In the genomic region with DNA sequence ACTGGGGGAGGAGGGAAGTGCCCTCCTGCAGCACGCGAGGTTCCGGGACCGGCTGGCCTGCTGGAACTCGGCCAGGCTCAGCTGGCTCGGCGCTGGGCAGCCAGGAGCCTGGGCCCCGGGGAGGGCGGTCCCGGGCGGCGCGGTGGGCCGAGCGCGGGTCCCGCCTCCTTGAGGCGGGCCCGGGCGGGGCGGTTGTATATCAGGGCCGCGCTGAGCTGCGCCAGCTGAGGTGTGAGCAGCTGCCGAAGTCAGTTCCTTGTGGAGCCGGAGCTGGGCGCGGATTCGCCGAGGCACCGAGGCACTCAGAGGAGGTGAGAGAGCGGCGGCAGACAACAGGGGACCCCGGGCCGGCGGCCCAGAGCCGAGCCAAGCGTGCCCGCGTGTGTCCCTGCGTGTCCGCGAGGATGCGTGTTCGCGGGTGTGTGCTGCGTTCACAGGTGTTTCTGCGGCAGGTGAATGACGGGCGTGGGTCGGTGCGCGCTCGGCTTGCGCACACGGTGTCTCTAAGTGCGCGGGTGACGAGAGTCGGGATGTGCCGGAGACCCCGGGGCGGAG, we compare ENCODE assay signal across 9 cellular contexts. TPM values are rescaled to one million over a fixed set of nuclear protein-coding genes. Genes with fewer than 3 reads are reported as not detected.
DNase-seq lines count a peak whose midpoint lies in the region; ATAC-seq, FAIRE-seq and TF ChIP-seq lines count a peak whose summit lies in the region.
"Had no signal": no experiment of that assay in that cellular context is flagged by ENCODE, and none has a peak within 500 bp of the region (broad histone marks: within the 10 kb centered on the region; RNA-seq: fewer than 3 reads in every experiment).

A gene (plus strand): TSS at position 227 of the 555 bp plus-strand sequence. CDS start 5,388 bp downstream, outside the sequence.

- H3K9ac ChIP-seq in kidney (ENCODE audit: low read length in 2 of 2), result peak within 1 kb of the TSS; percentile 97 to 98

- ATAC-seq in HG03159 (IDR thresholded peaks at IDR 0.05; ENCODE audit: unreplicated experiment), result peak; percentile 55
- peak; percentile 64 to 66 for ATAC-seq in activated CD4-positive, CD25-positive, alpha-beta regulatory T cell treated with anti-CD3 and anti-CD28 coated beads, Interleukin-2, amount 50 U/mL, for 24 hours

- peak; percentile 81 for DNase-seq in SIG-M5 treated with dmso at 0.1 percent for 504 hours (lab: John Stamatoyannopoulos, UW; ENCODE audit: unreplicated experiment)
- no peak for DNase-seq in SIG-M5 (lab: John Stamatoyannopoulos, UW)
- DNase-seq in NCI-H226, result peak; percentile 92
- peak; percentile 69 for DNase-seq in cerebellar cortex (ENCODE audit: low spot score)
- DNase-seq in kidney, result peak; percentile 97
- peak; percentile 49 to 69 for DNase-seq in stimulated activated CD4-positive, alpha-beta T cell treated with anti-CD3 and anti-CD28 coated beads, Interleukin-15, amount 100 ng/mL, for 1 hour (ENCODE audit: low read depth in 1 of 2, low spot score in 1 of 2)

- intact Hi-C loops in kidney (cut with DNase I), result no loop called here

- peak; percentile 6 for TF ChIP-seq CTCF in kidney (IDR thresholded peaks at IDR 0.05; ENCODE audit: borderline replicate concordance, extremely low read depth, insufficient read depth)

- FAIRE-seq in kidney (lab: Jason Lieb, UNC), result no peak
- FAIRE-seq: A204.1 had no signal

- H3K4me1 ChIP-seq in kidney (ENCODE audit: control insufficient read depth in 1 of 2, insufficient read depth in 1 of 2, low read depth in 1 of 2, low read length in 2 of 2), result peaks cover 17 to 22% of the 10 kb centered on the region in 2 donors

- no peaks in the 10 kb centered on the region for H3K36me3 ChIP-seq in kidney (ENCODE audit: control insufficient read depth in 1 of 2, insufficient read depth in 2 of 2, low read length in 2 of 2)

- no peaks in the 10 kb centered on the region for H3K9me3 ChIP-seq in kidney (ENCODE audit: control insufficient read depth in 1 of 2, low read length in 2 of 2)

- H3K27ac ChIP-seq in kidney (ENCODE audit: low read depth in 2 of 2, low read length in 2 of 2), result peak within 1 kb of the TSS; percentile 93 to 96

- peak within 1 kb of the TSS; percentile 78 to 81 for H3K4me3 ChIP-seq in kidney (ENCODE audit: low read length in 2 of 2)

RNA-seq across cellular contexts. Expression of the gene that starts here (rescaled TPM):
- 66.2 TPM for total RNA-seq in kidney
- polyA plus RNA-seq in kidney (ENCODE audit: insufficient read depth, low read depth, low replicate concordance), result 46.4 TPM
